ENCODE assay signal across 1 cellular context in the genomic region with DNA sequence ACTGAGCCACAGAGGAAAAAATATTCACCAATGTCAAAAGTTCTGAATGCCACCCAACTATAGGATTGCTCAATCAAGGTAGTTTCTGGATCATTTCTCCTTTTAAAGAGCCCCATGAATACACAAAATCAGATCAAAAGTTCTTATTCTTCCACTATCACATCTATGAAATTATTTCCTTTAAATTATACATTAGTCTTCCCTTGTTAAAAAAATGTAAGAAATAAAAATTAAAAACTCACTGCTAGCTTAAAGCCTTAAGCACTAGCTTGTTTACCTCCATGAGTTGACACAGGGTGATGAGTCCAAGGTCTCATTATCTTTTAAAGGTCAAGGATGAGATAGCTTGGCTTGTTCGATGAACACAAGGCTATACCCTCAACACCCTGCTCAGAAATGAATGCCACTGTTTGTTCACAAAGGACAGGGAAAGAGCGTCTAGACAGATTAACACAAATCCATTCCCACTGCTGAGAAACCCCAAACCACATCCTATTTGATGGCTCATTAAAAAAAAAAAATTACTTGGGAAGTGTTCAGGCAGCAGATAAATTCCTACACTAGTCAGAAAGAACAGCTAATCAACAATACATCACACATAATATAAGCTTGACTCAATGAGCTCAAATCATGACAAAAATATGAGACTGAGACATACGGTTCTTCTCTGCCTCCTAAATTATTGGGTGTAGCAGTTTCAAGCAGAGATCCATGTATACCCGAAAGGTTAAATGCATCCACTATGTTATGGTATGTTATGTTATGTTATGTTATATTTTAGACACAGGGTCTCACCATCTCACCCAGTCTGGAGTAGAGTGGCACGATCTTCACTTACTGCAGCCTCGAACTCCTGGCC.
TF ChIP-seq lines count a peak whose summit lies in the region.

No MANE protein-coding gene starts in this region.

TF ChIP-seq in GM23338, 12 proteins besides CTCF, POLR2A, EP300 and RAD21 (continued from another document):
- TF ChIP-seq, protein P1, sequence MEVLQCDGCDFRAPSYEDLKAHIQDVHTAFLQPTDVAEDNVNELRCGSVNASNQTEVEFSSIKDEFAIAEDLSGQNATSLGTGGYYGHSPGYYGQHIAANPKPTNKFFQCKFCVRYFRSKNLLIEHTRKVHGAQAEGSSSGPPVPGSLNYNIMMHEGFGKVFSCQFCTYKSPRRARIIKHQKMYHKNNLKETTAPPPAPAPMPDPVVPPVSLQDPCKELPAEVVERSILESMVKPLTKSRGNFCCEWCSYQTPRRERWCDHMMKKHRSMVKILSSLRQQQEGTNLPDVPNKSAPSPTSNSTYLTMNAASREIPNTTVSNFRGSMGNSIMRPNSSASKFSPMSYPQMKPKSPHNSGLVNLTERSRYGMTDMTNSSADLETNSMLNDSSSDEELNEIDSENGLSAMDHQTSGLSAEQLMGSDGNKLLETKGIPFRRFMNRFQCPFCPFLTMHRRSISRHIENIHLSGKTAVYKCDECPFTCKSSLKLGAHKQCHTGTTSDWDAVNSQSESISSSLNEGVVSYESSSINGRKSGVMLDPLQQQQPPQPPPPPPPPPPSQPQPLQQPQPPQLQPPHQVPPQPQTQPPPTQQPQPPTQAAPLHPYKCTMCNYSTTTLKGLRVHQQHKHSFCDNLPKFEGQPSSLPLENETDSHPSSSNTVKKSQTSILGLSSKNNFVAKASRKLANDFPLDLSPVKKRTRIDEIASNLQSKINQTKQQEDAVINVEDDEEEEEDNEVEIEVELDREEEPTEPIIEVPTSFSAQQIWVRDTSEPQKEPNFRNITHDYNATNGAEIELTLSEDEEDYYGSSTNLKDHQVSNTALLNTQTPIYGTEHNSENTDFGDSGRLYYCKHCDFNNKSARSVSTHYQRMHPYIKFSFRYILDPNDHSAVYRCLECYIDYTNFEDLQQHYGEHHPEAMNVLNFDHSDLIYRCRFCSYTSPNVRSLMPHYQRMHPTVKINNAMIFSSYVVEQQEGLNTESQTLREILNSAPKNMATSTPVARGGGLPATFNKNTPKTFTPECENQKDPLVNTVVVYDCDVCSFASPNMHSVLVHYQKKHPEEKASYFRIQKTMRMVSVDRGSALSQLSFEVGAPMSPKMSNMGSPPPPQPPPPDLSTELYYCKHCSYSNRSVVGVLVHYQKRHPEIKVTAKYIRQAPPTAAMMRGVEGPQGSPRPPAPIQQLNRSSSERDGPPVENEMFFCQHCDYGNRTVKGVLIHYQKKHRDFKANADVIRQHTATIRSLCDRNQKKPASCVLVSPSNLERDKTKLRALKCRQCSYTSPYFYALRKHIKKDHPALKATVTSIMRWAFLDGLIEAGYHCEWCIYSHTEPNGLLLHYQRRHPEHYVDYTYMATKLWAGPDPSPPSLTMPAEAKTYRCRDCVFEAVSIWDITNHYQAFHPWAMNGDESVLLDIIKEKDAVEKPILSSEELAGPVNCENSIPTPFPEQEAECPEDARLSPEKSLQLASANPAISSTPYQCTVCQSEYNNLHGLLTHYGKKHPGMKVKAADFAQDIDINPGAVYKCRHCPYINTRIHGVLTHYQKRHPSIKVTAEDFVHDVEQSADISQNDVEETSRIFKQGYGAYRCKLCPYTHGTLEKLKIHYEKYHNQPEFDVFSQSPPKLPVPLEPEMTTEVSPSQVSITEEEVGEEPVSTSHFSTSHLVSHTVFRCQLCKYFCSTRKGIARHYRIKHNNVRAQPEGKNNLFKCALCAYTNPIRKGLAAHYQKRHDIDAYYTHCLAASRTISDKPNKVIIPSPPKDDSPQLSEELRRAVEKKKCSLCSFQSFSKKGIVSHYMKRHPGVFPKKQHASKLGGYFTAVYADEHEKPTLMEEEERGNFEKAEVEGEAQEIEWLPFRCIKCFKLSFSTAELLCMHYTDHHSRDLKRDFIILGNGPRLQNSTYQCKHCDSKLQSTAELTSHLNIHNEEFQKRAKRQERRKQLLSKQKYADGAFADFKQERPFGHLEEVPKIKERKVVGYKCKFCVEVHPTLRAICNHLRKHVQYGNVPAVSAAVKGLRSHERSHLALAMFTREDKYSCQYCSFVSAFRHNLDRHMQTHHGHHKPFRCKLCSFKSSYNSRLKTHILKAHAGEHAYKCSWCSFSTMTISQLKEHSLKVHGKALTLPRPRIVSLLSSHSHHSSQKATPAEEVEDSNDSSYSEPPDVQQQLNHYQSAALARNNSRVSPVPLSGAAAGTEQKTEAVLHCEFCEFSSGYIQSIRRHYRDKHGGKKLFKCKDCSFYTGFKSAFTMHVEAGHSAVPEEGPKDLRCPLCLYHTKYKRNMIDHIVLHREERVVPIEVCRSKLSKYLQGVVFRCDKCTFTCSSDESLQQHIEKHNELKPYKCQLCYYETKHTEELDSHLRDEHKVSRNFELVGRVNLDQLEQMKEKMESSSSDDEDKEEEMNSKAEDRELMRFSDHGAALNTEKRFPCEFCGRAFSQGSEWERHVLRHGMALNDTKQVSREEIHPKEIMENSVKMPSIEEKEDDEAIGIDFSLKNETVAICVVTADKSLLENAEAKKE (CRISPR knock-in tag; IDR thresholded peaks at IDR 0.05): no peak
- TF ChIP-seq NANOG (IDR thresholded peaks at IDR 0.05; ENCODE audit: borderline replicate concordance) (no peak), JUNB (IDR thresholded peaks at IDR 0.05; ENCODE audit: unreplicated experiment) (no peak), EZH2 (IDR thresholded peaks at IDR 0.05; ENCODE audit: low read depth, unreplicated experiment) (no peak), ZNF114 (CRISPR knock-in tag; IDR thresholded peaks at IDR 0.05) (no peak), ZNF331 (CRISPR knock-in tag; IDR thresholded peaks at IDR 0.05; ENCODE audit: low read depth) (no peak), CREB1 (CRISPR knock-in tag; IDR thresholded peaks at IDR 0.05; ENCODE audit: low read depth) (no peak), POLR2AphosphoS5 (IDR thresholded peaks at IDR 0.05; ENCODE audit: low read depth) (no peak)
- TF ChIP-seq, protein P2, sequence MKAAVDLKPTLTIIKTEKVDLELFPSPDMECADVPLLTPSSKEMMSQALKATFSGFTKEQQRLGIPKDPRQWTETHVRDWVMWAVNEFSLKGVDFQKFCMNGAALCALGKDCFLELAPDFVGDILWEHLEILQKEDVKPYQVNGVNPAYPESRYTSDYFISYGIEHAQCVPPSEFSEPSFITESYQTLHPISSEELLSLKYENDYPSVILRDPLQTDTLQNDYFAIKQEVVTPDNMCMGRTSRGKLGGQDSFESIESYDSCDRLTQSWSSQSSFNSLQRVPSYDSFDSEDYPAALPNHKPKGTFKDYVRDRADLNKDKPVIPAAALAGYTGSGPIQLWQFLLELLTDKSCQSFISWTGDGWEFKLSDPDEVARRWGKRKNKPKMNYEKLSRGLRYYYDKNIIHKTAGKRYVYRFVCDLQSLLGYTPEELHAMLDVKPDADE (IDR thresholded peaks at IDR 0.05): no peak
- TF ChIP-seq, protein P3, sequence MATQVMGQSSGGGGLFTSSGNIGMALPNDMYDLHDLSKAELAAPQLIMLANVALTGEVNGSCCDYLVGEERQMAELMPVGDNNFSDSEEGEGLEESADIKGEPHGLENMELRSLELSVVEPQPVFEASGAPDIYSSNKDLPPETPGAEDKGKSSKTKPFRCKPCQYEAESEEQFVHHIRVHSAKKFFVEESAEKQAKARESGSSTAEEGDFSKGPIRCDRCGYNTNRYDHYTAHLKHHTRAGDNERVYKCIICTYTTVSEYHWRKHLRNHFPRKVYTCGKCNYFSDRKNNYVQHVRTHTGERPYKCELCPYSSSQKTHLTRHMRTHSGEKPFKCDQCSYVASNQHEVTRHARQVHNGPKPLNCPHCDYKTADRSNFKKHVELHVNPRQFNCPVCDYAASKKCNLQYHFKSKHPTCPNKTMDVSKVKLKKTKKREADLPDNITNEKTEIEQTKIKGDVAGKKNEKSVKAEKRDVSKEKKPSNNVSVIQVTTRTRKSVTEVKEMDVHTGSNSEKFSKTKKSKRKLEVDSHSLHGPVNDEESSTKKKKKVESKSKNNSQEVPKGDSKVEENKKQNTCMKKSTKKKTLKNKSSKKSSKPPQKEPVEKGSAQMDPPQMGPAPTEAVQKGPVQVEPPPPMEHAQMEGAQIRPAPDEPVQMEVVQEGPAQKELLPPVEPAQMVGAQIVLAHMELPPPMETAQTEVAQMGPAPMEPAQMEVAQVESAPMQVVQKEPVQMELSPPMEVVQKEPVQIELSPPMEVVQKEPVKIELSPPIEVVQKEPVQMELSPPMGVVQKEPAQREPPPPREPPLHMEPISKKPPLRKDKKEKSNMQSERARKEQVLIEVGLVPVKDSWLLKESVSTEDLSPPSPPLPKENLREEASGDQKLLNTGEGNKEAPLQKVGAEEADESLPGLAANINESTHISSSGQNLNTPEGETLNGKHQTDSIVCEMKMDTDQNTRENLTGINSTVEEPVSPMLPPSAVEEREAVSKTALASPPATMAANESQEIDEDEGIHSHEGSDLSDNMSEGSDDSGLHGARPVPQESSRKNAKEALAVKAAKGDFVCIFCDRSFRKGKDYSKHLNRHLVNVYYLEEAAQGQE (IDR thresholded peaks at IDR 0.05; ENCODE audit: unreplicated experiment): no peak
